In genomic region chr3:158109804-158110657, GRCh38 we compare ENCODE assay signal across 1 cellular context.
TF ChIP-seq lines count a peak whose summit lies in the region.

TSS of gene RSRC1 (plus strand) at chr3:158110089. CDS start at chr3:158122105, 12,016 bp downstream.

TF ChIP-seq in H1, 55 proteins besides CTCF, POLR2A, EP300 and RAD21 (continued from another document):
- TF ChIP-seq ATF3 (IDR thresholded peaks at IDR 0.05; ENCODE audit: insufficient read depth, low read depth, low read length) (no peak), HDAC6 (IDR thresholded peaks at IDR 0.05; ENCODE audit: low read depth, low read length) (no peak), BACH1 (IDR thresholded peaks at IDR 0.05; ENCODE audit: low read length) (no peak), TAF7 (optimal IDR thresholded peaks at IDR 0.05; ENCODE audit: borderline replicate concordance, low read depth, low read length) (peak; percentile 81), SIN3A (conservative IDR thresholded peaks at IDR 0.05 in 1 of 2, IDR thresholded peaks at IDR 0.05 in 1 of 2; ENCODE audit: low read depth in 1 of 2, low read length in 2 of 2) (peak; percentile 73 to 96; a peak in 3 of 4 replicates), MAX (IDR thresholded peaks at IDR 0.05) (peak; percentile 69), SIX5 (IDR thresholded peaks at IDR 0.05; ENCODE audit: low read depth, low read length) (no peak), RNF2 (IDR thresholded peaks at IDR 0.05; ENCODE audit: borderline replicate concordance, low read depth, low read length, missing control alignments, poor library complexity, severe bottlenecking) (no peak), SP1 (IDR thresholded peaks at IDR 0.05; ENCODE audit: low read depth, low read length) (peak; percentile 32; the same call in 1 of the 2 replicates), CBX8 (IDR thresholded peaks at IDR 0.05; ENCODE audit: borderline replicate concordance, low read depth, low read length) (no peak), ATF2 (IDR thresholded peaks at IDR 0.05; ENCODE audit: low read length) (no peak), RFX5 (IDR thresholded peaks at IDR 0.05; ENCODE audit: borderline replicate concordance, low read depth, low read length) (no peak), NRF1 (IDR thresholded peaks at IDR 0.05; ENCODE audit: low read depth, low read length) (peak; percentile 86), JUND (IDR thresholded peaks at IDR 0.05; ENCODE audit: low read length) (no peak), SIRT6 (IDR thresholded peaks at IDR 0.05; ENCODE audit: low read length) (no peak), SRF (IDR thresholded peaks at IDR 0.05; ENCODE audit: low read depth, low read length) (peak; percentile 96), SP4 (IDR thresholded peaks at IDR 0.05; ENCODE audit: low read length) (no peak), PHF8 (conservative IDR thresholded peaks at IDR 0.05; ENCODE audit: low read depth, low read length) (peak; percentile 89), YY1 (IDR thresholded peaks at IDR 0.05; ENCODE audit: low read depth, low read length) (peak; percentile 75; the same call in 1 of the 2 replicates), SUZ12 (IDR thresholded peaks at IDR 0.05; ENCODE audit: low read length) (no peak), TCF12 (IDR thresholded peaks at IDR 0.05; ENCODE audit: low read depth, low read length) (0 out of 2 replicates have a peak, but pooled peaks have one; percentile 18), SP2 (IDR thresholded peaks at IDR 0.05; ENCODE audit: low read length) (no peak; the same call in 1 of the 2 replicates), JUN (IDR thresholded peaks at IDR 0.05; ENCODE audit: low read depth, low read length) (no peak), CHD7 (IDR thresholded peaks at IDR 0.05; ENCODE audit: insufficient replicate concordance, low read length) (no peak), BRCA1 (IDR thresholded peaks at IDR 0.05; ENCODE audit: low read depth, low read length) (no peak), EZH2 (IDR thresholded peaks at IDR 0.05; ENCODE audit: low read depth, low read length, severe bottlenecking) (no peak), KDM5A (IDR thresholded peaks at IDR 0.05; ENCODE audit: low read length) (peak; percentile 68; the same call in 1 of the 2 replicates), EGR1 (IDR thresholded peaks at IDR 0.05; ENCODE audit: borderline replicate concordance, low read depth, low read length) (peak; percentile 48; the same call in 1 of the 2 replicates), KDM4A (IDR thresholded peaks at IDR 0.05; ENCODE audit: low read depth, low read length, severe bottlenecking) (peak; percentile 93), E2F6 (IDR thresholded peaks at IDR 0.05) (no peak), USF2 (IDR thresholded peaks at IDR 0.05; ENCODE audit: low read length) (no peak; the same call in 1 of the 2 replicates), GABPA (IDR thresholded peaks at IDR 0.05; ENCODE audit: borderline replicate concordance, insufficient read depth, low read length) (no peak), CHD1 (IDR thresholded peaks at IDR 0.05; ENCODE audit: low read depth, low read length) (no peak), POLR2AphosphoS5 (IDR thresholded peaks at IDR 0.05; ENCODE audit: low read depth, low read length) (peak; percentile 89), FOSL1 (IDR thresholded peaks at IDR 0.05; ENCODE audit: insufficient read depth, low read depth, low read length) (no peak), CBX5 (IDR thresholded peaks at IDR 0.05; ENCODE audit: low read depth, low read length) (no peak), TEAD4 (IDR thresholded peaks at IDR 0.05; ENCODE audit: low read depth, low read length) (peak; percentile 69), GTF2F1 (IDR thresholded peaks at IDR 0.05; ENCODE audit: borderline replicate concordance, low read depth, low read length) (no peak), BCL11A (IDR thresholded peaks at IDR 0.05; ENCODE audit: low read depth in 2 of 2, low read length in 2 of 2) (no peak), CEBPB (IDR thresholded peaks at IDR 0.05; ENCODE audit: low read depth, low read length) (no peak), CHD2 (IDR thresholded peaks at IDR 0.05; ENCODE audit: low read length) (no peak), RBBP5 (IDR thresholded peaks at IDR 0.05; ENCODE audit: borderline replicate concordance, low read depth, low read length) (peak; percentile 99), ASH2L (IDR thresholded peaks at IDR 0.05; ENCODE audit: low read length) (peak; percentile 100), ZNF274 (IDR thresholded peaks at IDR 0.05; ENCODE audit: borderline replicate concordance, extremely low read depth, low read length) (no peak), TBP (IDR thresholded peaks at IDR 0.05; ENCODE audit: low read depth, low read length) (peak; percentile 47; the same call in 1 of the 2 replicates)
TF ChIP-seq in H1: peak in this region for 19.
